1 cellular context compared by ENCODE assay signal in the genomic region with DNA sequence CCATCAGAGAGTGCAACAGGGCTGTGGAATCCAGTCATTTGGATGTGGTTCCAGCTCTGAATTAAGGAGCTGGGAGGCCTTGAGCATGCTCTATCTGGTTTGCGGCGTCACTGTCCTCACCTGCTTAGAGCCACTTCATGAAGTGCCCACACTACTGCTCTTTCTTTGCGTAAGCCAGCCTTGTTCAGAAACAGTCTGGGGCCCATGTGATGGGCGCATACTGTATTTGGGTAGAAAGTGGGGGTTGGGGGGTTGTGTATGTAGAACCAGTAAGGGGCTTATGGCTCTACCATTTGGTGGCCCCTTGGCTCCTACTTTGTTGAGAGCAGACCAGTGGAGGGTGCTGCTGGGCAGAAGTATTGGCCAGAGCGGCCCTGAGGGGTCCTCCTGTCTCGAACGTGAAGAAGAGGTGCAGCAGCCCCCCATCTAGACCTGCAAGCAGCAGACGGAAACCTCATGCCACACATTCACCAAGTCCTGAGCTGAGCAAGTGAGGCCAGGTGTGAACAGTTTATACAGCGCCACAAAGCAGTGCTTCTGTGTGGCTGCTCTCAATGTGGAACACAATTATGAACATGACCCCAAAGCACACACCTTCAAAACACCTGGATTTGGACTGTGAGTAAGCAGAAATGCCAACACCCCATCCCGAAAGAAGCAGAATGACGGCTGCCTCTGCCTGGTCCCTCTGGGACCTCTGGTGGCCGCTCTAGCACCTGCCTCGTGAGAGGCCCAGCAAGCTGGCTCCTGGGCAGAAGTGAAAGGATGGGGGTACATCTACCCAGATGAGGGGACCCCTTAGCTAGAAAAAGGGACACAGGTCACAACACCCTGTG.
TF ChIP-seq lines count a peak whose summit lies in the region.

No MANE protein-coding gene starts in this region.

TF ChIP-seq in GM12878, 131 proteins besides CTCF, POLR2A, EP300 and RAD21:
- TF ChIP-seq CHD4 (IDR thresholded peaks at IDR 0.05) = no peak
- no peak for TF ChIP-seq ZNF207 (IDR thresholded peaks at IDR 0.05; ENCODE audit: borderline replicate concordance)
- no peak for TF ChIP-seq RCOR1 (conservative IDR thresholded peaks at IDR 0.05; ENCODE audit: low read depth, low read length)
- TF ChIP-seq ZNF274 (IDR thresholded peaks at IDR 0.05; ENCODE audit: insufficient read depth, insufficient read length) = no peak
- no peak for TF ChIP-seq BCL11A (IDR thresholded peaks at IDR 0.05; ENCODE audit: low read depth, low read length)
- TF ChIP-seq, protein P1, sequence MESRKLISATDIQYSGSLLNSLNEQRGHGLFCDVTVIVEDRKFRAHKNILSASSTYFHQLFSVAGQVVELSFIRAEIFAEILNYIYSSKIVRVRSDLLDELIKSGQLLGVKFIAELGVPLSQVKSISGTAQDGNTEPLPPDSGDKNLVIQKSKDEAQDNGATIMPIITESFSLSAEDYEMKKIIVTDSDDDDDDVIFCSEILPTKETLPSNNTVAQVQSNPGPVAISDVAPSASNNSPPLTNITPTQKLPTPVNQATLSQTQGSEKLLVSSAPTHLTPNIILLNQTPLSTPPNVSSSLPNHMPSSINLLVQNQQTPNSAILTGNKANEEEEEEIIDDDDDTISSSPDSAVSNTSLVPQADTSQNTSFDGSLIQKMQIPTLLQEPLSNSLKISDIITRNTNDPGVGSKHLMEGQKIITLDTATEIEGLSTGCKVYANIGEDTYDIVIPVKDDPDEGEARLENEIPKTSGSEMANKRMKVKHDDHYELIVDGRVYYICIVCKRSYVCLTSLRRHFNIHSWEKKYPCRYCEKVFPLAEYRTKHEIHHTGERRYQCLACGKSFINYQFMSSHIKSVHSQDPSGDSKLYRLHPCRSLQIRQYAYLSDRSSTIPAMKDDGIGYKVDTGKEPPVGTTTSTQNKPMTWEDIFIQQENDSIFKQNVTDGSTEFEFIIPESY (IDR thresholded peaks at IDR 0.05) = no peak
- TF ChIP-seq SPI1 (IDR thresholded peaks at IDR 0.05; ENCODE audit: borderline replicate concordance, insufficient read depth, low read depth, low read length) = no peak
- no peak for TF ChIP-seq YY1 (IDR thresholded peaks at IDR 0.05; ENCODE audit: low read depth, low read length)
- TF ChIP-seq SREBF2 (IDR thresholded peaks at IDR 0.05; ENCODE audit: low read length) = no peak
- no peak for TF ChIP-seq SUZ12 (IDR thresholded peaks at IDR 0.05; ENCODE audit: unreplicated experiment)
- TF ChIP-seq, protein P2, sequence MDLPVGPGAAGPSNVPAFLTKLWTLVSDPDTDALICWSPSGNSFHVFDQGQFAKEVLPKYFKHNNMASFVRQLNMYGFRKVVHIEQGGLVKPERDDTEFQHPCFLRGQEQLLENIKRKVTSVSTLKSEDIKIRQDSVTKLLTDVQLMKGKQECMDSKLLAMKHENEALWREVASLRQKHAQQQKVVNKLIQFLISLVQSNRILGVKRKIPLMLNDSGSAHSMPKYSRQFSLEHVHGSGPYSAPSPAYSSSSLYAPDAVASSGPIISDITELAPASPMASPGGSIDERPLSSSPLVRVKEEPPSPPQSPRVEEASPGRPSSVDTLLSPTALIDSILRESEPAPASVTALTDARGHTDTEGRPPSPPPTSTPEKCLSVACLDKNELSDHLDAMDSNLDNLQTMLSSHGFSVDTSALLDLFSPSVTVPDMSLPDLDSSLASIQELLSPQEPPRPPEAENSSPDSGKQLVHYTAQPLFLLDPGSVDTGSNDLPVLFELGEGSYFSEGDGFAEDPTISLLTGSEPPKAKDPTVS (IDR thresholded peaks at IDR 0.05; ENCODE audit: low read depth, low read length) = no peak
- TF ChIP-seq ZSCAN29 (IDR thresholded peaks at IDR 0.05) = no peak
- no peak for TF ChIP-seq TBL1XR1 (IDR thresholded peaks at IDR 0.05; ENCODE audit: low read depth, low read length)
- no peak for TF ChIP-seq HCFC1 (IDR thresholded peaks at IDR 0.05; ENCODE audit: low read length)
- no peak for TF ChIP-seq RAD51 (IDR thresholded peaks at IDR 0.05)
- TF ChIP-seq KAT2A (conservative IDR thresholded peaks at IDR 0.05; ENCODE audit: control insufficient read depth, low read depth, low read length) = no peak
